16 cellular contexts compared by ENCODE assay signal in the genomic region with DNA sequence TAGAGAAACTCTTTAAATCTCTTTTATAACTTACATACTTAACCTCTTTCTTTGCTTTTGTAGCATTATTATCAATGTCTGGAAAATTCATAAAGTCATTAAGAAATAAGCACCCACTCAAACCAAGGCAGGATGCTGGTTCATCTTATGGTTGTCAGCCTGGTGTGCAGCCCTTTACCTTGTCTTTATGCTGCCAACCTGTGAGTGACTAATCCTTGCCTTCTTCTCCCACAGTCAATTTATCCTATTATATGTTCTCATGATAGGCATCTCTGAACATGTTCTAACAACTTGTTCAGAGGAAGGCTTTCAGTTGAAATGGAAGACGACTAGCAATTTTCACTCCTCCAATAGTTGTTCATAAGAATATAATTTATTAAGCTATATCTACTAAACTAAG.
"Had no signal": no experiment of that assay in that cellular context is flagged by ENCODE, and none has a peak within 500 bp of the region (broad histone marks: within the 10 kb centered on the region; RNA-seq: fewer than 3 reads in every experiment).

No MANE protein-coding gene starts in this region.

- H3K27me3 ChIP-seq: ovary, right atrium auricular region had no signal

- H3K4me3 Mint-ChIP-seq: activated CD4-positive, alpha-beta memory T cell treated with anti-CD3 and anti-CD28 coated beads, Interleukin-2, amount 10 ng/mL, durations not matched to agents 7 days and 5 days; activated T-helper 1 cell treated with anti-CD3 and anti-CD28 coated beads, Interleukin-12 subunit alpha, Interleukin-12 subunit beta, Interleukin-2, Interleukin-4 antibody, amounts not matched to agents 30 ng/mL and 10 ng/mL and 1 ng/mL, durations not matched to agents 14 hours and 24 hours and 36 hours; memory B cell; natural killer cell treated with Interleukin-12 subunit alpha and Interleukin-12 subunit beta and Interleukin-15 and Interleukin-18, amount 100 ng/mL, for 72 hours; stimulated activated effector memory CD8-positive, alpha-beta T cell treated with anti-CD3 and anti-CD28 coated beads, Interleukin-12 subunit alpha, Interleukin-12 subunit beta, amount 100 ng/mL, for 72 hours; WTC11 had no signal

- H3K36me3 ChIP-seq: neutrophil, ovary, prostate gland, right atrium auricular region, spleen, transverse colon had no signal

- H3K9me3 ChIP-seq: neutrophil, ovary, prostate gland, right atrium auricular region, spleen, transverse colon had no signal

- H3K4me3 ChIP-seq: hepatocyte, ovary, prostate gland, right atrium auricular region, spleen, transverse colon had no signal

- H3K36me3 Mint-ChIP-seq: memory B cell; natural killer cell treated with Interleukin-12 subunit alpha and Interleukin-12 subunit beta and Interleukin-15 and Interleukin-18, amount 100 ng/mL, for 72 hours; stimulated activated effector memory CD8-positive, alpha-beta T cell treated with anti-CD3 and anti-CD28 coated beads, Interleukin-12 subunit alpha, Interleukin-12 subunit beta, amount 100 ng/mL, for 72 hours; WTC11 had no signal

- DNase-seq: activated CD4-positive, alpha-beta memory T cell treated with anti-CD3 and anti-CD28 coated beads, Interleukin-2, amount 10 ng/mL, durations not matched to agents 7 days and 5 days; activated gamma-delta T cell; glutamatergic neuron; ovary; spleen; T1000; transverse colon had no signal

- ATAC-seq: natural killer cell treated with Interleukin-12 subunit alpha and Interleukin-12 subunit beta and Interleukin-15 and Interleukin-18, amount 100 ng/mL, for 72 hours; stimulated activated effector memory CD8-positive, alpha-beta T cell treated with anti-CD3 and anti-CD28 coated beads, Interleukin-12 subunit alpha, Interleukin-12 subunit beta, amount 100 ng/mL, for 72 hours; WTC11 had no signal

- H3K27ac Mint-ChIP-seq: activated CD4-positive, alpha-beta memory T cell treated with anti-CD3 and anti-CD28 coated beads, Interleukin-2, amount 10 ng/mL, durations not matched to agents 7 days and 5 days; activated T-helper 1 cell treated with anti-CD3 and anti-CD28 coated beads, Interleukin-12 subunit alpha, Interleukin-12 subunit beta, Interleukin-2, Interleukin-4 antibody, amounts not matched to agents 30 ng/mL and 10 ng/mL and 1 ng/mL, durations not matched to agents 14 hours and 24 hours and 36 hours; memory B cell; natural killer cell treated with Interleukin-12 subunit alpha and Interleukin-12 subunit beta and Interleukin-15 and Interleukin-18, amount 100 ng/mL, for 72 hours; stimulated activated effector memory CD8-positive, alpha-beta T cell treated with anti-CD3 and anti-CD28 coated beads, Interleukin-12 subunit alpha, Interleukin-12 subunit beta, amount 100 ng/mL, for 72 hours; WTC11 had no signal

- H3K27ac ChIP-seq: hepatocyte, neutrophil, ovary, prostate gland, right atrium auricular region, spleen, transverse colon had no signal

- H3K4me1 Mint-ChIP-seq: activated CD4-positive, alpha-beta memory T cell treated with anti-CD3 and anti-CD28 coated beads, Interleukin-2, amount 10 ng/mL, durations not matched to agents 7 days and 5 days; memory B cell; stimulated activated effector memory CD8-positive, alpha-beta T cell treated with anti-CD3 and anti-CD28 coated beads, Interleukin-12 subunit alpha, Interleukin-12 subunit beta, amount 100 ng/mL, for 72 hours had no signal

- H3K4me1 ChIP-seq: prostate gland, right atrium auricular region, spleen, transverse colon had no signal

- H3K9me3 Mint-ChIP-seq: activated CD4-positive, alpha-beta memory T cell treated with anti-CD3 and anti-CD28 coated beads, Interleukin-2, amount 10 ng/mL, durations not matched to agents 7 days and 5 days; activated T-helper 1 cell treated with anti-CD3 and anti-CD28 coated beads, Interleukin-12 subunit alpha, Interleukin-12 subunit beta, Interleukin-2, Interleukin-4 antibody, amounts not matched to agents 30 ng/mL and 10 ng/mL and 1 ng/mL, durations not matched to agents 14 hours and 24 hours and 36 hours; memory B cell; natural killer cell treated with Interleukin-12 subunit alpha and Interleukin-12 subunit beta and Interleukin-15 and Interleukin-18, amount 100 ng/mL, for 72 hours; stimulated activated effector memory CD8-positive, alpha-beta T cell treated with anti-CD3 and anti-CD28 coated beads, Interleukin-12 subunit alpha, Interleukin-12 subunit beta, amount 100 ng/mL, for 72 hours; WTC11 had no signal
